Comparison of ENCODE assay signal across 20 cellular contexts in genomic region chr7:66564045-66564444, GRCh38.
"Had no signal": no experiment of that assay in that cellular context is flagged by ENCODE, and none has a peak within 500 bp of the region (broad histone marks: within the 10 kb centered on the region; RNA-seq: fewer than 3 reads in every experiment).

No MANE protein-coding gene starts in this region.

- DNase-seq: activated CD4-positive, alpha-beta T cell treated with anti-CD3 and anti-CD28 coated beads for 1 hour; activated CD4-positive, alpha-beta T cell treated with anti-CD3 and anti-CD28 coated beads, Interleukin-2, amount 50 U/mL, for 4 hours; activated CD8-positive, alpha-beta memory T cell treated with anti-CD3 and anti-CD28 coated beads, Interleukin-2, amount 10 ng/mL, durations not matched to agents 7 days and 5 days; activated gamma-delta T cell treated with Interleukin-2 at 50 U/mL for 16 hours; activated naive CD8-positive, alpha-beta T cell treated with anti-CD3 and anti-CD28 coated beads, Interleukin-2, amount 50 U/mL, for 24 hours; activated T-cell treated with anti-CD3 and anti-CD28 coated beads for 4 hours; cortex of kidney; foreskin fibroblast; left colon; mesenchymal stem cell; posterior cingulate gyrus; small intestine; stimulated activated CD4-positive, alpha-beta T cell treated with anti-CD3 and anti-CD28 coated beads, Interleukin-15, amount 100 ng/mL, for 24 hours; stimulated activated naive B cell treated with anti-CD40 and anti-IgM and Interleukin-4, amounts not matched to agents 10 μg/mL and 1 μg/mL and 100 μg/mL, for 72 hours; T-helper 1 cell; T-helper 9 cell; upper lobe of left lung had no signal

- H3K27me3 ChIP-seq: neural progenitor cell, upper lobe of left lung had no signal

- H3K27ac Mint-ChIP-seq: activated CD8-positive, alpha-beta memory T cell treated with anti-CD3 and anti-CD28 coated beads, Interleukin-2, amount 10 ng/mL, durations not matched to agents 7 days and 5 days; activated naive CD8-positive, alpha-beta T cell treated with anti-CD3 and anti-CD28 coated beads, Interleukin-2, amount 50 U/mL, for 24 hours; neural progenitor cell; stimulated activated naive B cell treated with anti-CD40 and anti-IgM and Interleukin-4, amounts not matched to agents 10 μg/mL and 1 μg/mL and 100 μg/mL, for 72 hours had no signal

- H3K4me3 Mint-ChIP-seq: activated CD8-positive, alpha-beta memory T cell treated with anti-CD3 and anti-CD28 coated beads, Interleukin-2, amount 10 ng/mL, durations not matched to agents 7 days and 5 days; activated naive CD8-positive, alpha-beta T cell treated with anti-CD3 and anti-CD28 coated beads, Interleukin-2, amount 50 U/mL, for 24 hours; neural progenitor cell; stimulated activated naive B cell treated with anti-CD40 and anti-IgM and Interleukin-4, amounts not matched to agents 10 μg/mL and 1 μg/mL and 100 μg/mL, for 72 hours had no signal

- H3K27ac ChIP-seq: neural progenitor cell, thoracic aorta, upper lobe of left lung had no signal

- H3K4me1 Mint-ChIP-seq: activated naive CD8-positive, alpha-beta T cell treated with anti-CD3 and anti-CD28 coated beads, Interleukin-2, amount 50 U/mL, for 24 hours; neural progenitor cell had no signal

- H3K9me3 ChIP-seq: thoracic aorta, upper lobe of left lung had no signal

- H3K4me3 ChIP-seq: neural progenitor cell, thoracic aorta, upper lobe of left lung had no signal

- H3K9me3 Mint-ChIP-seq: activated naive CD8-positive, alpha-beta T cell treated with anti-CD3 and anti-CD28 coated beads, Interleukin-2, amount 50 U/mL, for 24 hours; neural progenitor cell; stimulated activated naive B cell treated with anti-CD40 and anti-IgM and Interleukin-4, amounts not matched to agents 10 μg/mL and 1 μg/mL and 100 μg/mL, for 72 hours had no signal

- ATAC-seq: activated CD8-positive, alpha-beta memory T cell treated with anti-CD3 and anti-CD28 coated beads, Interleukin-2, amount 10 ng/mL, durations not matched to agents 7 days and 5 days; activated naive CD8-positive, alpha-beta T cell treated with anti-CD3 and anti-CD28 coated beads, Interleukin-2, amount 50 U/mL, for 24 hours; left colon; sciatic nerve; stimulated activated naive B cell treated with anti-CD40 and anti-IgM and Interleukin-4, amounts not matched to agents 10 μg/mL and 1 μg/mL and 100 μg/mL, for 72 hours had no signal

- H3K27me3 Mint-ChIP-seq: activated CD8-positive, alpha-beta memory T cell treated with anti-CD3 and anti-CD28 coated beads, Interleukin-2, amount 10 ng/mL, durations not matched to agents 7 days and 5 days; activated naive CD8-positive, alpha-beta T cell treated with anti-CD3 and anti-CD28 coated beads, Interleukin-2, amount 50 U/mL, for 24 hours; stimulated activated naive B cell treated with anti-CD40 and anti-IgM and Interleukin-4, amounts not matched to agents 10 μg/mL and 1 μg/mL and 100 μg/mL, for 72 hours had no signal
